ENCODE assay signal across 2 cellular contexts in the genomic region with DNA sequence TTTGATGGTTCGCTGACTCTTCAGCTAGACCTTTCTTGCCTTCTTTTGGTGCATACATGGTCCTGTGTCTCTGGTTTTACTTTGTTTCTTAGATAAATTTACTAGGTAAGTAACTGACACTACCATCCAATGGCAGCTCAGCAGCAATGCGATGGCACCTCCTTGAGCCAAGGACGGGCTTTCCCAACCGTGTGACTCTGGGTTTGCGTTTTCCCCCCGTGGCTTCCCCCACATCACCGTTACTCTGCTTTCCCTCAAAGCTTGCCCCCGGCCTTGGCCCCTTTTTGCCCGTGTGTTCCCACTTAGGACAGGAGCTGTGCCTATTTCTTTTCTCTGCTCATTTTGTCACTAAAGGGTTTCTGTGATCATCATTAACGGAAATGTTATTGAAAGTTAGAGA.
A peak's percentile ranks its signal among the peaks of the same experiment; 100 is the strongest.
TF ChIP-seq lines count a peak whose summit lies in the region.

No MANE protein-coding gene starts in this region.

TF ChIP-seq in K562, 482 proteins besides CTCF, POLR2A, EP300 and RAD21:
- TF ChIP-seq ZNF75A (CRISPR knock-in tag; IDR thresholded peaks at IDR 0.05) (no peak), ZKSCAN1 (IDR thresholded peaks at IDR 0.05; ENCODE audit: low read depth, low read length) (0 out of 2 replicates have a peak, but pooled peaks have one; percentile 19), CREBBP (IDR thresholded peaks at IDR 0.05; ENCODE audit: low read depth, low read length) (no peak)
- TF ChIP-seq, protein P1, sequence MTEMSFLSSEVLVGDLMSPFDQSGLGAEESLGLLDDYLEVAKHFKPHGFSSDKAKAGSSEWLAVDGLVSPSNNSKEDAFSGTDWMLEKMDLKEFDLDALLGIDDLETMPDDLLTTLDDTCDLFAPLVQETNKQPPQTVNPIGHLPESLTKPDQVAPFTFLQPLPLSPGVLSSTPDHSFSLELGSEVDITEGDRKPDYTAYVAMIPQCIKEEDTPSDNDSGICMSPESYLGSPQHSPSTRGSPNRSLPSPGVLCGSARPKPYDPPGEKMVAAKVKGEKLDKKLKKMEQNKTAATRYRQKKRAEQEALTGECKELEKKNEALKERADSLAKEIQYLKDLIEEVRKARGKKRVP (CRISPR knock-in tag; IDR thresholded peaks at IDR 0.05): no peak
TF ChIP-seq in K562: peak in this region for 1.

TF ChIP-seq in HepG2, 621 proteins besides CTCF, POLR2A, EP300 and RAD21:
- TF ChIP-seq, protein P2, sequence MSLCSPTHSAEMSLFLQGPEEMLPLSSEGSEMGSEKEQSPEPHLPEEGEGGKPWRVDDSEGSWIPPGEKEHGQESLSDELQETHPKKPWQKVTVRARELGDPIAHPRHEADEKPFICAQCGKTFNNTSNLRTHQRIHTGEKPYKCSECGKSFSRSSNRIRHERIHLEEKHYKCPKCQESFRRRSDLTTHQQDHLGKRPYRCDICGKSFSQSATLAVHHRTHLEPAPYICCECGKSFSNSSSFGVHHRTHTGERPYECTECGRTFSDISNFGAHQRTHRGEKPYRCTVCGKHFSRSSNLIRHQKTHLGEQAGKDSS (CRISPR knock-in tag; IDR thresholded peaks at IDR 0.05; ENCODE audit: borderline replicate concordance, low read depth): 0 out of 2 replicates have a peak, but pooled peaks have one; percentile 23
- TF ChIP-seq ZNF547 (CRISPR knock-in tag; IDR thresholded peaks at IDR 0.05) (no peak), ZNF782 (CRISPR knock-in tag; IDR thresholded peaks at IDR 0.05; ENCODE audit: borderline replicate concordance) (0 out of 2 replicates have a peak, but pooled peaks have one; percentile 18)
